In the genomic region with DNA sequence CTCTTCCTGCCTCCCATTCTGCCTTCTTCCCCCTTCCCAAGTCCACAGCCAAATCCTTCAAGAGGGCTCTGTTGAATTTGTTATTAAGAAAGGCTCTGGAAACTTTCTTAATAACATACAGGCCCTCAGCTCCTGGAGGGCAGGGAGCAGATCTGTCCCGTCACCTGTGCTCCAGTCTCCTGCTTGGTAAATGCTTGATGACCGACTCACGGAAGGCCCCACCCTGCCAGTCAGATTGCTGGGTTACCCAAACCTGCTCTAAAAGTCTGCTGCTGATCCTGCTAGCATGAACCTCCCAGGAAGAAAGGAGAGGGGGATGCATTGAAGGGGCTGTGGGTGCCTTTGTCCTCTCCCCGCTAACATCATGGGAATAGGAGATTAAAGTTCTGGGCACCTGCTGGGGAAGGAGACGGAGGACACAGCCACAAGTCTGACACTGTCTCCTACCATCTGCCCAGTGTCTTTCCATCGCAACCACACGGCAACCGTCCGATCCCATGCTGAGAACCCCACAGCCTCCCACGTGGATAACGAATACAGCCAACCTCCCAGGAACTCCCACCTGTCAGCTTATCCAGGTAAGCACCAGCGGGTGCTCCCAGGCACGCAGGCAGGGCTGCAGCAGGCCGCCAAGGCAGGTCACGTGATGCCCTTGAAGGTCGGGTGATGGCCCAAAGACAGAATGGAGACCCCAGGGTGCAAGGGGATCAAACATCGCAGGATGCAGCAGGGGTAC, we compare ENCODE assay signal across 22 cellular contexts. TPM values are rescaled to one million over a fixed set of nuclear protein-coding genes. Genes with fewer than 3 reads are reported as not detected.
DNase-seq lines count a peak whose midpoint lies in the region; ATAC-seq, FAIRE-seq and TF ChIP-seq lines count a peak whose summit lies in the region.
"Had no signal": no experiment of that assay in that cellular context is flagged by ENCODE, and none has a peak within 500 bp of the region (broad histone marks: within the 10 kb centered on the region; RNA-seq: fewer than 3 reads in every experiment).

No MANE protein-coding gene starts in this region.

- no peak overlapping the region for H3K4me3 ChIP-seq in HepG2 (replicated peaks in 1 of 3; ENCODE audit: insufficient read depth in 1 of 3, low read depth in 2 of 3, low read length in 3 of 3)
- no peak overlapping the region for H3K4me3 ChIP-seq in right lobe of liver
- H3K4me3 ChIP-seq in thyroid gland (replicated peaks in 1 of 3): no peak overlapping the region
- no peak overlapping the region for H3K4me3 ChIP-seq in foreskin fibroblast (ENCODE audit: low read depth in 1 of 2, low read length in 2 of 2)
- H3K4me3 ChIP-seq: mucosa of descending colon, SK-N-MC, upper lobe of left lung had no signal

- H3K36me3 Mint-ChIP-seq in T-cell: peaks cover 42% of the 10 kb centered on the region
- H3K36me3 Mint-ChIP-seq in chondrocyte (ENCODE audit: low read depth): no peaks in the 10 kb centered on the region

- TF ChIP-seq POLR2A in HepG2 (IDR thresholded peaks at IDR 0.05; ENCODE audit: insufficient read depth in 1 of 2, low read depth in 2 of 2, low read length in 2 of 2) (no peak), right lobe of liver (IDR thresholded peaks at IDR 0.05) (no peak), thyroid gland (IDR thresholded peaks at IDR 0.05) (no peak)

- DNase-seq in HepG2 (ENCODE audit: low spot score) (no peak), right lobe of liver (no peak), T-cell (no peak), chondrocyte (ENCODE audit: low spot score) (peak; percentile 64), thyroid gland (peak; percentile 35 to 45), foreskin fibroblast (no peak)
- DNase-seq: brain microvascular endothelial cell; Caco-2; IMR-90; mucosa of descending colon; NCI-H1417 treated with DMSO at 0.1 percent for 48 hours; NCI-H510A treated with DMSO at 0.1 percent for 48 hours; occipital lobe; stimulated activated CD4-positive, alpha-beta T cell treated with anti-CD3 and anti-CD28 coated beads, Interleukin-4, amount 100 ng/mL, for 24 hours; stimulated activated naive CD8-positive, alpha-beta T cell treated with anti-CD3 and anti-CD28 coated beads, Interleukin-15, amount 100 ng/mL, for 72 hours; upper lobe of left lung had no signal

- POLR2A ChIA-PET in HepG2 (lab: Yijun Ruan, JAX) (no interaction called here), T-cell (lab: Charles Lee) (no interaction called here)

- H3K27me3 ChIP-seq in HepG2 (ENCODE audit: control insufficient read depth in 1 of 2, insufficient read depth in 2 of 2, low read length in 2 of 2) (peaks cover 2 to 45% of the 10 kb centered on the region in 2 experiments; a peak in 4 of 5 replicates), right lobe of liver (no peaks in the 10 kb centered on the region), thyroid gland (no peaks in the 10 kb centered on the region)
- H3K27me3 ChIP-seq: brain microvascular endothelial cell, upper lobe of left lung had no signal

- no peak for TF ChIP-seq EP300 in HepG2 (IDR thresholded peaks at IDR 0.05; ENCODE audit: low read depth in 2 of 2, low read length in 2 of 2)
- TF ChIP-seq EP300 in HepG2 (CRISPR knock-in tag; IDR thresholded peaks at IDR 0.05; ENCODE audit: borderline replicate concordance): no peak

- CTCF ChIA-PET in HepG2 (lab: Yijun Ruan, JAX; ENCODE audit: low intra/inter-chr PET ratio, low total read pairs) (no interaction called here), T-cell (lab: Charles Lee) (interaction anchor here in 1 of 2 donors (0.6 kb wide), 1 partner anchor 163 kb away, joined by 6 read pairs; no protein-coding TSS in a partner anchor)

- H3K36me3 ChIP-seq in HepG2 (replicated peaks in 1 of 2; ENCODE audit: control insufficient read depth in 1 of 2, insufficient read depth in 2 of 2, low read length in 2 of 2): no peaks in the 10 kb centered on the region
- no peaks in the 10 kb centered on the region for H3K36me3 ChIP-seq in right lobe of liver
- H3K36me3 ChIP-seq in thyroid gland: no peaks in the 10 kb centered on the region
- H3K36me3 ChIP-seq: brain microvascular endothelial cell had no signal

- H3K79me2 ChIP-seq in HepG2 (ENCODE audit: insufficient read depth, low read length): no peaks in the 10 kb centered on the region

- H3K27me3 Mint-ChIP-seq in T-cell (no peaks in the 10 kb centered on the region), chondrocyte (ENCODE audit: low read depth) (no peaks in the 10 kb centered on the region)
- H3K27me3 Mint-ChIP-seq: stimulated activated naive CD8-positive, alpha-beta T cell treated with anti-CD3 and anti-CD28 coated beads, Interleukin-15, amount 100 ng/mL, for 72 hours had no signal

- H4K20me1 ChIP-seq in HepG2 (ENCODE audit: insufficient read depth, low read length): no peaks in the 10 kb centered on the region

- WGBS in HepG2 (ENCODE audit: low lambda C conversion rate): 45% methylated on average over 8 of the region's 17 CpGs
- WGBS in right lobe of liver (ENCODE audit: insufficient coverage, low coverage, low lambda C conversion rate, missing lambda C conversion rate): 59% methylated on average over 3 of the region's 17 CpGs
- 58 to 82% methylated on average over 13 to 17 of the region's 17 CpGs for WGBS in thyroid gland, 2 donors

- H3K27ac ChIP-seq in HepG2 (ENCODE audit: extremely low read length, insufficient read depth, low read length): no peak overlapping the region
- no peak overlapping the region for H3K27ac ChIP-seq in right lobe of liver
- no peak overlapping the region for H3K27ac ChIP-seq in thyroid gland
- H3K27ac ChIP-seq: brain microvascular endothelial cell, SK-N-MC, upper lobe of left lung had no signal

- no peaks in the 10 kb centered on the region for H3K9me3 ChIP-seq in HepG2 (ENCODE audit: low read length)
- H3K9me3 ChIP-seq in right lobe of liver: no peaks in the 10 kb centered on the region
- no peaks in the 10 kb centered on the region for H3K9me3 ChIP-seq in thyroid gland
- H3K9me3 ChIP-seq: Caco-2, mucosa of descending colon, upper lobe of left lung had no signal

- intact Hi-C loops in HepG2 (cut with micrococcal nuclease; ENCODE audit: unreplicated experiment) (no loop called here), right lobe of liver (cut with DNase I) (loop anchor here in 1 of 2 donors (10.0 kb wide), 1 partner anchor 140 kb away; no protein-coding TSS in a partner anchor), thyroid gland (cut with DNase I) (no loop called here)

- H2AFZ ChIP-seq in HepG2 (ENCODE audit: low read length): no peak overlapping the region

- H3K27ac Mint-ChIP-seq in T-cell (peak overlapping the region; percentile 67 to 83), chondrocyte (ENCODE audit: unreplicated experiment) (no peak overlapping the region)

- H3K4me2 ChIP-seq in HepG2 (ENCODE audit: low read depth, low read length): no peak overlapping the region

- H3K4me1 Mint-ChIP-seq in T-cell (peaks cover 44 to 63% (median 59%) of the 10 kb centered on the region in 3 donors), chondrocyte (ENCODE audit: low read depth) (peaks cover under 1% of the 10 kb centered on the region)

- BruUV-seq in HepG2 (replicated peaks; lab: Mats Ljungman, UMichigan): no TSS peak

- in situ Hi-C loops in HepG2 (cut with HindIII; ENCODE audit: extremely low pct_ligation_motif_present, low pct_unique_long_range_greater_than_20kb): no loop called here

- no peak for TF ChIP-seq RAD21 in HepG2 (CRISPR knock-in tag; IDR thresholded peaks at IDR 0.05)

- TF ChIP-seq CTCF in HepG2 (CRISPR knock-in tag; IDR thresholded peaks at IDR 0.05) (no peak), right lobe of liver (IDR thresholded peaks at IDR 0.05) (no peak), chondrocyte (IDR thresholded peaks at IDR 0.05) (no peak), thyroid gland (IDR thresholded peaks at IDR 0.05) (no peak), foreskin fibroblast (IDR thresholded peaks at IDR 0.05; ENCODE audit: low read depth, low read length) (no peak)

- ATAC-seq in HepG2: no peak
- no peak for ATAC-seq in right lobe of liver
- no peak for ATAC-seq in T-cell (replicated peaks in 1 of 4)
- ATAC-seq in GM21526 (IDR thresholded peaks at IDR 0.05; ENCODE audit: low FRiP score, unreplicated experiment): no peak
- ATAC-seq in GM18867 (IDR thresholded peaks at IDR 0.05; ENCODE audit: unreplicated experiment): no peak
- ATAC-seq: activated CD4-positive, CD25-positive, alpha-beta regulatory T cell treated with anti-CD3 and anti-CD28 coated beads, Interleukin-2, amount 50 U/mL, for 24 hours; mucosa of descending colon; stimulated activated naive CD8-positive, alpha-beta T cell treated with anti-CD3 and anti-CD28 coated beads, Interleukin-15, amount 100 ng/mL, for 72 hours had no signal

- H3K9me3 Mint-ChIP-seq in T-cell: no peaks in the 10 kb centered on the region
- H3K9me3 Mint-ChIP-seq in chondrocyte (ENCODE audit: low read depth): no peaks in the 10 kb centered on the region
- H3K9me3 Mint-ChIP-seq: stimulated activated naive CD8-positive, alpha-beta T cell treated with anti-CD3 and anti-CD28 coated beads, Interleukin-15, amount 100 ng/mL, for 72 hours had no signal

- H3K9ac ChIP-seq in HepG2 (ENCODE audit: insufficient read depth, low read depth, low read length): no peak overlapping the region

- no peak for FAIRE-seq in HepG2 (lab: Jason Lieb, UNC)

- H3K4me3 Mint-ChIP-seq in T-cell (peak overlapping the region in 1 of 3 donors; percentile 4), chondrocyte (ENCODE audit: unreplicated experiment) (no peak overlapping the region)
- H3K4me3 Mint-ChIP-seq: stimulated activated naive CD8-positive, alpha-beta T cell treated with anti-CD3 and anti-CD28 coated beads, Interleukin-15, amount 100 ng/mL, for 72 hours had no signal

- H3K4me1 ChIP-seq in HepG2 (ENCODE audit: insufficient read depth, low read length) (0 out of 2 replicates have a peak, but pooled peaks cover under 1% of the 10 kb centered on the region), right lobe of liver (no peaks in the 10 kb centered on the region), thyroid gland (peaks cover 11 to 23% of the 10 kb centered on the region in 2 donors)
- H3K4me1 ChIP-seq: Caco-2 had no signal

RNA-seq across cellular contexts. Expression of gene CD5, which starts 22.5 kb away (rescaled TPM):
- total RNA-seq in HepG2 (2016; rRNA removed; fragmentation: Illumina TruSeq; extraction: Trizol) (not detected in 2 replicates), right lobe of liver (under 1 TPM; 0.12 to 0.56 (median 0.35) TPM), T-cell (100 to 1,000 TPM; 227 to 387 (median 255) TPM), chondrocyte (not detected in 3 replicates), thyroid gland (under 1 TPM in 3 of 4 donors, not detected in 1; 0.56 to 0.83 (median 0.81) TPM)
- not detected in 2 replicates for total RNA-seq in HepG2 (2016; cell fraction: cytosol; rRNA removed; fragmentation: Illumina TruSeq; extraction: Trizol; ENCODE audit: low read depth)
- total RNA-seq in HepG2 (2016; cell fraction: insoluble cytoplasmic fraction; rRNA removed; fragmentation: Illumina TruSeq; extraction: Trizol): not detected in 2 replicates
- not detected in 2 replicates for total RNA-seq in HepG2 (2016; cell fraction: membrane; rRNA removed; fragmentation: Illumina TruSeq; extraction: Trizol)
- not detected in 2 replicates for total RNA-seq in HepG2 (2016; cell fraction: nucleus; rRNA removed; fragmentation: Illumina TruSeq; extraction: Trizol)
- polyA plus RNA-seq in HepG2 (2011; rRNA removed): not detected in 2 replicates
- polyA plus RNA-seq in HepG2 (2011; cell fraction: cytosol; rRNA removed): not detected in 2 replicates
- not detected in 2 replicates for polyA plus RNA-seq in HepG2 (2011; cell fraction: nucleus; rRNA removed)
- polyA plus RNA-seq in HepG2 (2012): not detected in 2 replicates
- polyA plus RNA-seq in HepG2 (2016; cell fraction: cytosol; fragmentation: Illumina TruSeq; extraction: Trizol; ENCODE audit: low read depth): not detected in 2 replicates
- not detected in 2 replicates for polyA plus RNA-seq in HepG2 (2016; cell fraction: insoluble cytoplasmic fraction; fragmentation: Illumina TruSeq; extraction: Trizol; ENCODE audit: low read depth)
- not detected in 2 replicates for polyA plus RNA-seq in HepG2 (2016; cell fraction: membrane; fragmentation: Illumina TruSeq; extraction: Trizol; ENCODE audit: low read depth)
- not detected in 2 replicates for polyA plus RNA-seq in HepG2 (2016; cell fraction: nucleus; fragmentation: Illumina TruSeq; extraction: Trizol; ENCODE audit: insufficient read depth, low read depth)
- polyA minus RNA-seq in HepG2 (2011; rRNA and poly(A)+ RNA removed; ENCODE audit: low replicate concordance): not detected in 2 replicates
- not detected in 2 replicates for polyA minus RNA-seq in HepG2 (2011; cell fraction: cytosol; rRNA and poly(A)+ RNA removed)
- not detected in 2 replicates for polyA minus RNA-seq in HepG2 (2011; cell fraction: nucleus; rRNA and poly(A)+ RNA removed)
- total RNA-seq: Caco-2, IMR-90, M059J, occipital lobe, RPMI7951 had no signal
- polyA plus RNA-seq: IMR-90 had no signal

RNA-seq across cellular contexts. Expression of gene VPS37C, which starts 36.5 kb away (rescaled TPM):
- total RNA-seq in HepG2 (2016; rRNA removed; fragmentation: Illumina TruSeq; extraction: Trizol): 8.0 and 8.8 TPM in 2 replicates
- total RNA-seq in HepG2 (2016; cell fraction: cytosol; rRNA removed; fragmentation: Illumina TruSeq; extraction: Trizol; ENCODE audit: low read depth): 5.5 and 8.1 TPM in 2 replicates
- 6.1 and 10.4 TPM in 2 replicates for total RNA-seq in HepG2 (2016; cell fraction: insoluble cytoplasmic fraction; rRNA removed; fragmentation: Illumina TruSeq; extraction: Trizol)
- total RNA-seq in HepG2 (2016; cell fraction: membrane; rRNA removed; fragmentation: Illumina TruSeq; extraction: Trizol): 9.9 and 11.8 TPM in 2 replicates
- 6.8 and 8.7 TPM in 2 replicates for total RNA-seq in HepG2 (2016; cell fraction: nucleus; rRNA removed; fragmentation: Illumina TruSeq; extraction: Trizol)
- polyA plus RNA-seq in HepG2 (2011; rRNA removed): 7.5 and 8.8 TPM in 2 replicates
- polyA plus RNA-seq in HepG2 (2011; cell fraction: cytosol; rRNA removed): 7.1 and 8.8 TPM in 2 replicates
- polyA plus RNA-seq in HepG2 (2011; cell fraction: nucleus; rRNA removed): 17.8 and 18.7 TPM in 2 replicates
- 9.1 and 10.1 TPM in 2 replicates for polyA plus RNA-seq in HepG2 (2012)
- 3.4 and 4.2 TPM in 2 replicates for polyA plus RNA-seq in HepG2 (2016; cell fraction: cytosol; fragmentation: Illumina TruSeq; extraction: Trizol; ENCODE audit: low read depth)
- 8.1 and 12.2 TPM in 2 replicates for polyA plus RNA-seq in HepG2 (2016; cell fraction: insoluble cytoplasmic fraction; fragmentation: Illumina TruSeq; extraction: Trizol; ENCODE audit: low read depth)
- polyA plus RNA-seq in HepG2 (2016; cell fraction: membrane; fragmentation: Illumina TruSeq; extraction: Trizol; ENCODE audit: low read depth): 8.7 and 10.6 TPM in 2 replicates
- polyA plus RNA-seq in HepG2 (2016; cell fraction: nucleus; fragmentation: Illumina TruSeq; extraction: Trizol; ENCODE audit: insufficient read depth, low read depth): 14.6 and 15.9 TPM in 2 replicates
- 9.3 and 11.0 TPM in 2 replicates for polyA minus RNA-seq in HepG2 (2011; rRNA and poly(A)+ RNA removed; ENCODE audit: low replicate concordance)
- 2.6 and 4.1 TPM in 2 replicates for polyA minus RNA-seq in HepG2 (2011; cell fraction: cytosol; rRNA and poly(A)+ RNA removed)
- 7.6 and 10.3 TPM in 2 replicates for polyA minus RNA-seq in HepG2 (2011; cell fraction: nucleus; rRNA and poly(A)+ RNA removed)
- total RNA-seq in right lobe of liver: 1 to 10 TPM; 4.6 to 7.6 (median 6.0) TPM
- total RNA-seq in T-cell: 1 to 10 TPM; 3.3 to 7.9 (median 7.3) TPM
- 15.3 to 20.5 TPM (median 19.6 TPM) in 3 replicates for total RNA-seq in chondrocyte
- 10 to 100 TPM; 13.0 to 18.2 (median 15.9) TPM for total RNA-seq in thyroid gland

Comparison
In these comparisons a context has a peak if more than half of its experiments do, and no peak if none do; other contexts are left out.
1. DNase-seq: peak in chondrocyte (single experiment) and thyroid gland (2 of 2); none in HepG2 (single experiment), right lobe of liver (0 of 3), T-cell (0 of 34) and foreskin fibroblast (0 of 2).
2. RNA of gene CD5, which starts 22.5 kb away (total RNA-seq): 227 to 387 TPM in T-cell; 0.56 to 0.83 TPM in thyroid gland, 0.12 to 0.56 TPM in right lobe of liver, not detected in HepG2 and not detected in chondrocyte; every median in the first group is over 100 times any median in the second.